20 cellular contexts compared by ENCODE assay signal in genomic region chr7:11328309-11328708, GRCh38.
DNase-seq lines count a peak whose midpoint lies in the region; ATAC-seq, FAIRE-seq and TF ChIP-seq lines count a peak whose summit lies in the region.
"Had no signal": no experiment of that assay in that cellular context is flagged by ENCODE, and none has a peak within 500 bp of the region (broad histone marks: within the 10 kb centered on the region; RNA-seq: fewer than 3 reads in every experiment).

No MANE protein-coding gene starts in this region.

- no peak overlapping the region for H4K8ac ChIP-seq in H1 (ENCODE audit: extremely low read depth, insufficient read depth, low read length)

- H3K4me2 ChIP-seq in Karpas-422 (ENCODE audit: low read depth, low read length, poor library complexity, severe bottlenecking) (peak overlapping the region; percentile 24), H1 (ENCODE audit: insufficient read depth in 1 of 2, low read depth in 2 of 2, low read length in 2 of 2) (peak overlapping the region in 1 of 2 experiments; percentile 36; a peak in 1 of 4 replicates)
- H3K4me2 ChIP-seq: BLaER1 had no signal

- no peaks in the 10 kb centered on the region for H3K79me1 ChIP-seq in H1 (ENCODE audit: low read depth, low read length)

- H3K9me2 ChIP-seq in Karpas-422 (replicated peaks; ENCODE audit: insufficient read depth, low read length) = no peaks in the 10 kb centered on the region

- no peaks in the 10 kb centered on the region for H4K20me1 ChIP-seq in Karpas-422 (ENCODE audit: insufficient read depth, low read depth, low read length)
- no peaks in the 10 kb centered on the region for H4K20me1 ChIP-seq in H1 (replicated peaks in 1 of 2; ENCODE audit: control insufficient read depth in 1 of 2, insufficient read depth in 2 of 2, low read length in 2 of 2)
- H4K20me1 ChIP-seq: BLaER1 had no signal

- no peaks in the 10 kb centered on the region for H3K23me2 ChIP-seq in H1 (ENCODE audit: low read depth, low read length)

- CTCF ChIA-PET in H1 (lab: Charles Lee; ENCODE audit: partially characterized antibody) = no interaction called here

- peaks cover 4% of the 10 kb centered on the region; the same call in 1 of the 2 replicates for H3K9me3 ChIP-seq in Karpas-422 (ENCODE audit: low read length)
- H3K9me3 ChIP-seq in H1 (ENCODE audit: insufficient read depth in 2 of 2, low read depth in 1 of 2, low read length in 1 of 2) = no peaks in the 10 kb centered on the region
- H3K9me3 ChIP-seq: BLaER1, esophagus squamous epithelium, neutrophil, transverse colon had no signal

- no peaks in the 10 kb centered on the region for H3K79me2 ChIP-seq in Karpas-422 (ENCODE audit: low read length)
- H3K79me2 ChIP-seq in H1 (ENCODE audit: control insufficient read depth in 1 of 2, insufficient read depth in 2 of 2, low read length in 2 of 2) = no peaks in the 10 kb centered on the region

- H3K4me1 ChIP-seq in Karpas-422 (ENCODE audit: low read length) = peaks cover 75% of the 10 kb centered on the region
- H3K4me1 ChIP-seq in H1 (replicated peaks in 1 of 4; ENCODE audit: control insufficient read depth in 3 of 4, insufficient read depth in 4 of 4, low read length in 3 of 4) = peaks cover 0 to 5% (median 2%) of the 10 kb centered on the region in 4 experiments; a peak in 4 of 7 replicates
- H3K4me1 ChIP-seq: esophagus squamous epithelium, transverse colon had no signal

- no peak overlapping the region for H2BK20ac ChIP-seq in H1 (ENCODE audit: low read length)

- DNase-seq in A172 (ENCODE audit: low spot score) (peak; percentile 14), Karpas-422 (no peak), H1 (ENCODE audit: low read depth in 1 of 2, low spot score in 2 of 2) (no peak), islet precursor cell (peak; percentile 74)
- DNase-seq in activated CD4-positive, alpha-beta T cell treated with anti-CD3 and anti-CD28 coated beads for 48 hours = no peak
- no peak for DNase-seq in stimulated activated CD4-positive, alpha-beta T cell treated with anti-CD3 and anti-CD28 coated beads, Interleukin-2, amount 100 ng/mL, for 24 hours
- no peak for DNase-seq in activated CD8-positive, alpha-beta memory T cell treated with anti-CD3 and anti-CD28 coated beads, Interleukin-2, amount 50 U/mL, for 4 hours
- DNase-seq: activated CD4-positive, alpha-beta memory T cell treated with anti-CD3 and anti-CD28 coated beads for 36 hours; activated T-cell treated with anti-CD3 and anti-CD28 coated beads, Interleukin-2, amount 50 U/mL, for 48 hours; esophagus squamous epithelium; HCEC 1CT; NCI-H526; stimulated activated CD4-positive, alpha-beta T cell treated with anti-CD3 and anti-CD28 coated beads, Interleukin-15, amount 100 ng/mL, for 24 hours; stimulated activated naive CD4-positive, alpha-beta T cell treated with Interleukin-2 at 50 U/mL for 16 hours; transverse colon had no signal

- H2BK15ac ChIP-seq in H1 (ENCODE audit: low read length) = no peak overlapping the region

- no peak overlapping the region for H2BK120ac ChIP-seq in H1 (replicated peaks; ENCODE audit: low read depth, low read length)

- ATAC-seq in HG03457 (IDR thresholded peaks at IDR 0.05; ENCODE audit: unreplicated experiment) = no peak
- ATAC-seq: activated naive CD4-positive, alpha-beta T cell treated with anti-CD3 and anti-CD28 coated beads, Interleukin-2, amount 50 U/mL, for 72 hours had no signal

- H4K5ac ChIP-seq in H1 (ENCODE audit: insufficient read length, low read depth, low read length) = no peak overlapping the region

- no peak overlapping the region for H3K4me3 ChIP-seq in Karpas-422 (ENCODE audit: low read length)
- no peak overlapping the region for H3K4me3 ChIP-seq in H1 (ENCODE audit: extremely low read depth in 1 of 4, insufficient read depth in 2 of 4, low read depth in 3 of 4, low read length in 4 of 4)
- H3K4me3 ChIP-seq: BLaER1, esophagus squamous epithelium, transverse colon had no signal

- H2BK12ac ChIP-seq in H1 (ENCODE audit: low read depth, low read length) = no peak overlapping the region

- no peak overlapping the region for H3K4ac ChIP-seq in H1 (replicated peaks; ENCODE audit: insufficient read length, low read depth, low read length)

- H3K56ac ChIP-seq in H1 (replicated peaks; ENCODE audit: insufficient read length, low read depth, low read length) = no peak overlapping the region

- no peak overlapping the region for H3K23ac ChIP-seq in H1 (ENCODE audit: insufficient read length)

- H3K27me3 ChIP-seq in Karpas-422 (ENCODE audit: low read length) (no peaks in the 10 kb centered on the region), H1 (replicated peaks in 1 of 4; ENCODE audit: control insufficient read depth in 3 of 4, extremely low read depth in 1 of 4, insufficient read depth in 3 of 4, low read length in 3 of 4) (no peaks in the 10 kb centered on the region)
- H3K27me3 ChIP-seq: BLaER1, esophagus squamous epithelium, neutrophil, transverse colon had no signal

- no peak for TF ChIP-seq POLR2A in H1 (IDR thresholded peaks at IDR 0.05; ENCODE audit: control extremely low read depth in 1 of 2, low read depth in 2 of 2, low read length in 2 of 2)

- H2BK5ac ChIP-seq in H1 (ENCODE audit: low read depth, low read length) = no peak overlapping the region

- H3K36me3 ChIP-seq in Karpas-422 (ENCODE audit: insufficient read depth, low read length) (peaks cover 6% of the 10 kb centered on the region; the same call in 1 of the 2 replicates), H1 (ENCODE audit: control insufficient read depth in 2 of 4, insufficient read depth in 4 of 4, low read length in 3 of 4) (no peaks in the 10 kb centered on the region)
- H3K36me3 ChIP-seq: BLaER1, esophagus squamous epithelium, neutrophil, transverse colon had no signal

- no peak for TF ChIP-seq RAD21 in H1 (IDR thresholded peaks at IDR 0.05 in 1 of 2, conservative IDR thresholded peaks at IDR 0.05 in 1 of 2; ENCODE audit: low read depth in 2 of 2, low read length in 2 of 2)

- no peak overlapping the region for H2AFZ ChIP-seq in Karpas-422 (ENCODE audit: low read length)
- no peak overlapping the region for H2AFZ ChIP-seq in H1 (ENCODE audit: low read length)

- no peak overlapping the region for H2AK5ac ChIP-seq in H1 (ENCODE audit: low read depth, low read length)

- no peak for TF ChIP-seq EP300 in H1 (IDR thresholded peaks at IDR 0.05; ENCODE audit: borderline replicate concordance in 1 of 2, low read depth in 2 of 2, low read length in 2 of 2)

- H3K14ac ChIP-seq in H1 (ENCODE audit: insufficient read length) = no peak overlapping the region

- no peak for TF ChIP-seq CTCF in H1 (IDR thresholded peaks at IDR 0.05; ENCODE audit: control extremely low read depth in 1 of 3, insufficient read depth in 1 of 3, low read depth in 1 of 3, low read length in 3 of 3)

- H3K9ac ChIP-seq in Karpas-422 (ENCODE audit: low read length) (peak overlapping the region; percentile 35), H1 (replicated peaks in 1 of 4; ENCODE audit: extremely low read depth in 1 of 4, low read depth in 3 of 4, low read length in 3 of 4) (no peak overlapping the region)
- H3K9ac ChIP-seq: BLaER1 had no signal

- H3K27ac ChIP-seq in Karpas-422 (ENCODE audit: low read length) (peak overlapping the region; percentile 97), H1 (ENCODE audit: low read depth, low read length) (no peak overlapping the region)
- H3K27ac ChIP-seq: BLaER1, esophagus squamous epithelium, neutrophil, transverse colon had no signal

- WGBS in H1 (ENCODE audit: extremely low coverage in 1 of 2, insufficient coverage in 1 of 2, insufficient read length in 1 of 2, insufficient replicate concordance in 2 of 2, low coverage in 1 of 2, low lambda C conversion rate in 2 of 2, missing lambda C conversion rate in 1 of 2), 2 experiments = 41% methylated on average over 3 of the region's 3 CpGs; no CpG with 5 or more reads in 1 of the 2 experiments

- FAIRE-seq in H1 (lab: Jason Lieb, UNC) = peak; percentile 28
- FAIRE-seq: A204.1 had no signal

- no peak overlapping the region for H4K91ac ChIP-seq in H1 (replicated peaks; ENCODE audit: insufficient read length, low read length)

- H3K18ac ChIP-seq in H1 (ENCODE audit: extremely low read depth, low read length) = no peak overlapping the region

- POLR2A ChIA-PET in H1 (lab: Charles Lee; ENCODE audit: partially characterized antibody) = no interaction called here

TF ChIP-seq in H1, 55 proteins besides CTCF, POLR2A, EP300 and RAD21:
- no peak for TF ChIP-seq CHD2 (IDR thresholded peaks at IDR 0.05; ENCODE audit: low read length)
- no peak for TF ChIP-seq RFX5 (IDR thresholded peaks at IDR 0.05; ENCODE audit: borderline replicate concordance, low read depth, low read length)
- no peak for TF ChIP-seq SP2 (IDR thresholded peaks at IDR 0.05; ENCODE audit: low read length)
- TF ChIP-seq TEAD4 (IDR thresholded peaks at IDR 0.05; ENCODE audit: low read depth, low read length) = peak; percentile 84
- no peak for TF ChIP-seq HDAC6 (IDR thresholded peaks at IDR 0.05; ENCODE audit: low read depth, low read length)
- no peak for TF ChIP-seq NANOG (IDR thresholded peaks at IDR 0.05; ENCODE audit: insufficient read depth, low read depth, low read length, poor library complexity, severe bottlenecking)
- TF ChIP-seq SP1 (IDR thresholded peaks at IDR 0.05; ENCODE audit: low read depth, low read length) = 0 out of 2 replicates have a peak, but pooled peaks have one; percentile 20
- no peak for TF ChIP-seq SIX5 (IDR thresholded peaks at IDR 0.05; ENCODE audit: low read depth, low read length)
- TF ChIP-seq KDM5A (IDR thresholded peaks at IDR 0.05; ENCODE audit: low read length) = no peak
- TF ChIP-seq SIN3A (conservative IDR thresholded peaks at IDR 0.05 in 1 of 2, IDR thresholded peaks at IDR 0.05 in 1 of 2; ENCODE audit: low read depth in 1 of 2, low read length in 2 of 2) = peak; percentile 86 to 90

Comparison
In these comparisons a context has a peak if more than half of its experiments do, and no peak if none do; other contexts are left out.
1. DNase-seq: peak in A172 (single experiment) and islet precursor cell (single experiment); none in Karpas-422 (single experiment), H1 (0 of 2), activated CD4-positive, alpha-beta T cell treated with anti-CD3 and anti-CD28 coated beads for 48 hours (single experiment), stimulated activated CD4-positive, alpha-beta T cell treated with anti-CD3 and anti-CD28 coated beads, Interleukin-2, amount 100 ng/mL, for 24 hours (0 of 2) and activated CD8-positive, alpha-beta memory T cell treated with anti-CD3 and anti-CD28 coated beads, Interleukin-2, amount 50 U/mL, for 4 hours (single experiment).